Comparison of ENCODE assay signal across 8 cellular contexts in genomic region chr11:12802418-12803085, GRCh38.
A peak's percentile ranks its signal among the peaks of the same experiment; 100 is the strongest.
DNase-seq lines count a peak whose midpoint lies in the region; ATAC-seq and TF ChIP-seq lines count a peak whose summit lies in the region.

No MANE protein-coding gene starts in this region.

- peaks cover 95% of the 10 kb centered on the region for H3K4me1 ChIP-seq in body of pancreas
- H3K4me1 ChIP-seq in left lung: peaks cover 16 to 20% of the 10 kb centered on the region in 2 donors
- H3K4me1 ChIP-seq in aorta (ENCODE audit: control insufficient read depth in 1 of 2, insufficient read depth in 2 of 2, low read length in 2 of 2): peaks cover 1 to 9% of the 10 kb centered on the region in 2 donors

- intact Hi-C loops in body of pancreas (cut with DNase I): no loop called here
- intact Hi-C loops in left lung (cut with DNase I): loop anchor here in 1 of 2 donors (10.0 kb wide), 1 partner anchor 118 kb away; no protein-coding TSS in a partner anchor
- intact Hi-C loops in aorta (cut with DNase I): no loop called here

- peak in 1 of 3 donors; percentile 30 for TF ChIP-seq POLR2A in body of pancreas (IDR thresholded peaks at IDR 0.05)

- H3K4me3 ChIP-seq in body of pancreas (no peak overlapping the region), left lung (no peak overlapping the region), aorta (ENCODE audit: low read length in 2 of 2) (no peak overlapping the region)

- DNase-seq in Caki2 (ENCODE audit: low read depth): peak; percentile 98
- DNase-seq in NCI-H146 (lab: John Stamatoyannopoulos, UW): peak; percentile 96
- peak; percentile 93 to 96 (median 95) for DNase-seq in body of pancreas
- peak; percentile 86 to 88 for DNase-seq in left lung
- no peak for DNase-seq in aorta
- DNase-seq in cortex of kidney (lab: John Stamatoyannopoulos, UW): no peak
- DNase-seq in NOMO-1 treated with dmso at 0.1 percent for 144 hours (lab: John Stamatoyannopoulos, UW; ENCODE audit: unreplicated experiment): no peak

- peak; percentile 93 for ATAC-seq in body of pancreas
- ATAC-seq in left lung: peak; percentile 71
- ATAC-seq in aorta (ENCODE audit: low FRiP score): peak; percentile 45
- no peak for ATAC-seq in HG03439 (IDR thresholded peaks at IDR 0.05; ENCODE audit: unreplicated experiment)

- peak in 2 of 7 experiments; percentile 1 to 10 for TF ChIP-seq CTCF in body of pancreas (IDR thresholded peaks at IDR 0.05)
- no peak for TF ChIP-seq CTCF in left lung (IDR thresholded peaks at IDR 0.05)

- H3K9me3 ChIP-seq in body of pancreas: no peaks in the 10 kb centered on the region
- H3K9me3 ChIP-seq in left lung: no peaks in the 10 kb centered on the region
- no peaks in the 10 kb centered on the region for H3K9me3 ChIP-seq in aorta (ENCODE audit: control insufficient read depth, low read length)

- 19 to 28% methylated on average over 16 of the region's 16 CpGs for WGBS in body of pancreas, 2 donors
- WGBS in aorta, 2 donors: 69 to 74% methylated on average over 16 of the region's 16 CpGs

- H3K27me3 ChIP-seq in body of pancreas (no peaks in the 10 kb centered on the region), left lung (peaks cover 0 to 6% of the 10 kb centered on the region in 2 donors), aorta (ENCODE audit: control insufficient read depth in 1 of 2, insufficient read depth in 2 of 2, low read length in 1 of 2) (no peaks in the 10 kb centered on the region)

- H3K27ac ChIP-seq in body of pancreas (peak overlapping the region; percentile 72 to 89 (median 82)), left lung (peak overlapping the region; percentile 71 to 72), aorta (ENCODE audit: low read depth in 1 of 2, low read length in 2 of 2) (no peak overlapping the region)

- in situ Hi-C loops in Caki2 (cut with HindIII; ENCODE audit: low pct_unique_long_range_greater_than_20kb, low sequenced_read_pairs): loop anchor here (25.0 kb wide), 1 partner anchor 115 kb away; no protein-coding TSS in a partner anchor

- no peaks in the 10 kb centered on the region for H3K36me3 ChIP-seq in body of pancreas (replicated peaks in 1 of 2; ENCODE audit: insufficient read depth in 1 of 2, low read depth in 2 of 2)
- no peaks in the 10 kb centered on the region for H3K36me3 ChIP-seq in left lung
- no peaks in the 10 kb centered on the region for H3K36me3 ChIP-seq in aorta (ENCODE audit: control insufficient read depth in 1 of 2, insufficient read depth in 2 of 2, low read length in 1 of 2)

Comparison
In these comparisons a context has a peak if more than half of its experiments do, and no peak if none do; other contexts are left out.
1. DNase-seq: peak in Caki2 (single experiment), NCI-H146 (single experiment), body of pancreas (4 of 4) and left lung (2 of 2); none in aorta (0 of 2), cortex of kidney (single experiment) and NOMO-1 treated with dmso at 0.1 percent for 144 hours (single experiment).
2. H3K27ac ChIP-seq: peak in body of pancreas (4 of 4) and left lung (2 of 2); none in aorta (0 of 2).